ENCODE assay signal across 18 cellular contexts in the genomic region with DNA sequence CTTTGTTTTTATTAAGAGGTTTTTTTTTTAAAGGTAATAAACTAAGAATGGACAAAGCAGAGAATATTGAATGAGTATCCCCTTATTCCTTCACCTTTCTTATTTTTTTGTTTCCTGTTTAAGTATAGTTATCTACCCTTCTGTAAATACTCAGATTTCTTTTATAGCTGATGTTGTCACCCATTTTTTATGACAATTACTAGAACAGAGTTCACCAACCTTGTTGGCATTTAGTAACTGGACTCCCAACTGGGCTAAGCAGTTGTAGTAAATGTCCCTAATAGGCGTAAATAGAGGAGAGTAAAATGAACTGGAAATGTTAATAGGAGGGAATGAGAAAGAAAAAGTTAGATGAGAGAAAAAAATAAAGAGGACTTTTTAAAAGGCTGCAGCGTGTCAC. TPM values are rescaled to one million over a fixed set of nuclear protein-coding genes. Genes with fewer than 3 reads are reported as not detected.
DNase-seq lines count a peak whose midpoint lies in the region; ATAC-seq and TF ChIP-seq lines count a peak whose summit lies in the region.
"Had no signal": no experiment of that assay in that cellular context is flagged by ENCODE, and none has a peak within 500 bp of the region (broad histone marks: within the 10 kb centered on the region; RNA-seq: fewer than 3 reads in every experiment).

No MANE protein-coding gene starts in this region.

- no peak overlapping the region for H3K4ac ChIP-seq in IMR-90 (ENCODE audit: low read depth, low read length)

- H3K18ac ChIP-seq in IMR-90 (ENCODE audit: low read depth, low read length) = no peak overlapping the region

- H3F3A ChIP-seq in GM23338 (replicated peaks; ENCODE audit: low read depth) = no peaks in the 10 kb centered on the region

- no peak overlapping the region for H3K56ac ChIP-seq in IMR-90 (ENCODE audit: extremely low read depth, insufficient read depth, low read length)

- H3K9me1 ChIP-seq in IMR-90 (ENCODE audit: insufficient read depth, low read length) = peaks cover 13% of the 10 kb centered on the region

- no peak for TF ChIP-seq CTCF in GM23338 (conservative IDR thresholded peaks at IDR 0.05; ENCODE audit: low read depth in 2 of 2)
- no peak for TF ChIP-seq CTCF in IMR-90 (conservative IDR thresholded peaks at IDR 0.05; ENCODE audit: low read depth, low read length)
- no peak for TF ChIP-seq CTCF in gastrocnemius medialis (IDR thresholded peaks at IDR 0.05 in 4 of 5, conservative IDR thresholded peaks at IDR 0.05 in 1 of 5)

- H2BK5ac ChIP-seq in IMR-90 (ENCODE audit: low read depth, low read length, poor library complexity, severe bottlenecking) = no peak overlapping the region

- no peaks in the 10 kb centered on the region for H3K9me3 Mint-ChIP-seq in GM23338
- no peaks in the 10 kb centered on the region for H3K9me3 Mint-ChIP-seq in activated CD4-positive, alpha-beta T cell treated with anti-CD3 and anti-CD28 coated beads for 36 hours (ENCODE audit: low read depth)
- H3K9me3 Mint-ChIP-seq in activated CD4-positive, alpha-beta T cell treated with anti-CD3 and anti-CD28 coated beads, Interleukin-2, amount 10 ng/mL, durations not matched to agents 24 days and 14 days = no peaks in the 10 kb centered on the region

- H3K14ac ChIP-seq in IMR-90 (replicated peaks; ENCODE audit: low read depth, low read length) = no peak overlapping the region

- H4K91ac ChIP-seq in IMR-90 (ENCODE audit: insufficient read depth, low read depth, low read length) = no peak overlapping the region

- peaks cover 6% of the 10 kb centered on the region for H3K27me3 Mint-ChIP-seq in GM23338 (ENCODE audit: insufficient read depth, low read depth, poor library complexity)
- H3K27me3 Mint-ChIP-seq in activated CD4-positive, alpha-beta T cell treated with anti-CD3 and anti-CD28 coated beads for 36 hours = no peaks in the 10 kb centered on the region
- H3K27me3 Mint-ChIP-seq in activated CD4-positive, alpha-beta T cell treated with anti-CD3 and anti-CD28 coated beads, Interleukin-2, amount 10 ng/mL, durations not matched to agents 24 days and 14 days = no peaks in the 10 kb centered on the region

- H3K4me2 ChIP-seq in GM23338 (0 out of 2 replicates have a peak overlapping the region, but pooled peaks have one; percentile 39), IMR-90 (ENCODE audit: low read depth, low read length) (no peak overlapping the region)
- H3K4me2 ChIP-seq: BLaER1 treated with 17β-estradiol and CSF1 and Interleukin-3, amounts not matched to agents 10 nM and 100 nM had no signal

- 100% methylated on average over 1 of the region's 2 CpGs for WGBS in IMR-90 (ENCODE audit: extremely low coverage in 2 of 2, insufficient read length in 1 of 2), 2 experiments

- H4K8ac ChIP-seq in IMR-90 (ENCODE audit: low read depth in 2 of 2, low read length in 2 of 2) = no peak overlapping the region

- H3K9me3 ChIP-seq in IMR-90 (ENCODE audit: control insufficient read depth, insufficient read depth, low read length) (no peaks in the 10 kb centered on the region), gastrocnemius medialis (no peaks in the 10 kb centered on the region)
- H3K9me3 ChIP-seq: BLaER1 treated with 17β-estradiol and CSF1 and Interleukin-3, amounts not matched to agents 10 nM and 100 nM; SJCRH30 had no signal

- H3K79me1 ChIP-seq in IMR-90 (ENCODE audit: low read depth in 1 of 2, low read length in 2 of 2) = peaks cover 14 to 57% of the 10 kb centered on the region in 2 experiments

- no peak overlapping the region for H2BK15ac ChIP-seq in IMR-90 (ENCODE audit: low read depth, low read length)

- 0 out of 2 replicates have a peak overlapping the region, but pooled peaks have one; percentile 32 for H3K23ac ChIP-seq in IMR-90 (ENCODE audit: low read depth, low read length)

- H3K4me1 ChIP-seq in GM23338 (ENCODE audit: insufficient read depth) (peaks cover 54% of the 10 kb centered on the region), IMR-90 (ENCODE audit: control insufficient read depth, insufficient read depth, low read length) (peaks cover 6% of the 10 kb centered on the region), gastrocnemius medialis (peaks cover 80 to 88% of the 10 kb centered on the region in 2 donors)

- H3K4me1 Mint-ChIP-seq in GM23338 = peaks cover 56% of the 10 kb centered on the region
- H3K4me1 Mint-ChIP-seq in activated CD4-positive, alpha-beta T cell treated with anti-CD3 and anti-CD28 coated beads for 36 hours = peaks cover 18% of the 10 kb centered on the region
- peaks cover 5% of the 10 kb centered on the region for H3K4me1 Mint-ChIP-seq in activated CD4-positive, alpha-beta T cell treated with anti-CD3 and anti-CD28 coated beads, Interleukin-2, amount 10 ng/mL, durations not matched to agents 24 days and 14 days

- H3K9ac ChIP-seq in IMR-90 (ENCODE audit: low read depth, low read length) = no peak overlapping the region
- H3K9ac ChIP-seq: BLaER1 treated with 17β-estradiol and CSF1 and Interleukin-3, amounts not matched to agents 10 nM and 100 nM had no signal

- POLR2A ChIA-PET in IMR-90 (lab: Charles Lee; ENCODE audit: unreplicated experiment) = interaction anchor here (0.5 kb wide), 1 partner anchor 173 kb away, joined by 3 read pairs; no protein-coding TSS in a partner anchor
- POLR2A ChIA-PET in activated CD4-positive, alpha-beta T cell treated with anti-CD3 and anti-CD28 coated beads for 36 hours (lab: Charles Lee) = interaction anchor here (0.7 kb wide), 1 partner anchor 835 kb away, joined by 4 read pairs; no protein-coding TSS in a partner anchor

- ATAC-seq in GM23338 (no peak), IMR-90 (ENCODE audit: low read depth) (no peak), left colon (peak; percentile 65), gastrocnemius medialis (no peak)
- ATAC-seq in activated CD4-positive, alpha-beta T cell treated with anti-CD3 and anti-CD28 coated beads for 36 hours = no peak

- TF ChIP-seq POLR2A in IMR-90 (IDR thresholded peaks at IDR 0.05; ENCODE audit: low read depth, low read length) (no peak), gastrocnemius medialis (IDR thresholded peaks at IDR 0.05) (no peak)

- H4K20me1 ChIP-seq in GM23338 (replicated peaks; ENCODE audit: insufficient read depth) (no peaks in the 10 kb centered on the region), IMR-90 (ENCODE audit: insufficient read depth, low read length) (peaks cover 38% of the 10 kb centered on the region)

- H4K5ac ChIP-seq in IMR-90 (ENCODE audit: low read depth, low read length) = no peak overlapping the region

- H2BK120ac ChIP-seq in IMR-90 (ENCODE audit: low read depth, low read length) = no peak overlapping the region

- no peaks in the 10 kb centered on the region for H3K9me2 ChIP-seq in GM23338 (ENCODE audit: insufficient read depth)

- H2BK20ac ChIP-seq in IMR-90 (ENCODE audit: low read depth, low read length) = no peak overlapping the region

- no peak overlapping the region for H2AK5ac ChIP-seq in IMR-90 (ENCODE audit: low read depth, low read length)

- no peak overlapping the region for H3K4me3 ChIP-seq in GM23338
- H3K4me3 ChIP-seq in IMR-90 (ENCODE audit: insufficient read depth, low read depth, low read length) = no peak overlapping the region
- peak overlapping the region in 1 of 4 donors; percentile 11 for H3K4me3 ChIP-seq in gastrocnemius medialis
- H3K4me3 ChIP-seq: BLaER1 treated with 17β-estradiol and CSF1 and Interleukin-3, amounts not matched to agents 10 nM and 100 nM; SJCRH30 had no signal

- H3K36me3 ChIP-seq in GM23338 (ENCODE audit: insufficient read depth) (no peaks in the 10 kb centered on the region), IMR-90 (ENCODE audit: control insufficient read depth, insufficient read depth, low read length) (peaks cover 3% of the 10 kb centered on the region; the same call in 1 of the 2 replicates), gastrocnemius medialis (peaks cover 0 to 4% of the 10 kb centered on the region in 2 donors)
- H3K36me3 ChIP-seq: SJCRH30 had no signal

- no peak overlapping the region for H2AFZ ChIP-seq in GM23338
- no peak overlapping the region for H2AFZ ChIP-seq in IMR-90 (replicated peaks; ENCODE audit: low read length, poor library complexity)

- no TSS peak for BruUV-seq in IMR-90 (replicated peaks; lab: Mats Ljungman, UMichigan)

- H3K27ac ChIP-seq in GM23338 (ENCODE audit: low read depth) (0 out of 2 replicates have a peak overlapping the region, but pooled peaks have one; percentile 52), IMR-90 (ENCODE audit: insufficient read depth, low read length) (no peak overlapping the region), gastrocnemius medialis (peak overlapping the region; percentile 93 to 99 (median 99))
- H3K27ac ChIP-seq: BLaER1 treated with 17β-estradiol and CSF1 and Interleukin-3, amounts not matched to agents 10 nM and 100 nM; SJCRH30 had no signal

- H3K27ac Mint-ChIP-seq in GM23338 = peak overlapping the region; percentile 75; the same call in 1 of the 2 replicates
- no peak overlapping the region for H3K27ac Mint-ChIP-seq in activated CD4-positive, alpha-beta T cell treated with anti-CD3 and anti-CD28 coated beads for 36 hours
- no peak overlapping the region for H3K27ac Mint-ChIP-seq in activated CD4-positive, alpha-beta T cell treated with anti-CD3 and anti-CD28 coated beads, Interleukin-2, amount 10 ng/mL, durations not matched to agents 24 days and 14 days

- no peak overlapping the region for H2AK9ac ChIP-seq in IMR-90 (replicated peaks; ENCODE audit: low read depth, low read length, poor library complexity)

- H3K79me2 ChIP-seq in GM23338 (replicated peaks; ENCODE audit: insufficient read depth) = peaks cover 67% of the 10 kb centered on the region

- no peaks in the 10 kb centered on the region for H3K36me3 Mint-ChIP-seq in GM23338 (ENCODE audit: low read depth)
- peaks cover 7% of the 10 kb centered on the region for H3K36me3 Mint-ChIP-seq in activated CD4-positive, alpha-beta T cell treated with anti-CD3 and anti-CD28 coated beads for 36 hours (ENCODE audit: low read depth)
- no peaks in the 10 kb centered on the region for H3K36me3 Mint-ChIP-seq in activated CD4-positive, alpha-beta T cell treated with anti-CD3 and anti-CD28 coated beads, Interleukin-2, amount 10 ng/mL, durations not matched to agents 24 days and 14 days (ENCODE audit: low read depth)

- no peak for DNase-seq in GM23338 (ENCODE audit: low spot score)
- no peak for DNase-seq in IMR-90
- DNase-seq in left colon = no peak
- no peak for DNase-seq in gastrocnemius medialis
- no peak for DNase-seq in activated CD4-positive, alpha-beta T cell treated with anti-CD3 and anti-CD28 coated beads for 36 hours
- DNase-seq in NCI-H82 treated with DMSO at 0.1 percent for 48 hours (lab: John Stamatoyannopoulos, UW; ENCODE audit: unreplicated experiment) = no peak
- DNase-seq in activated CD4-positive, alpha-beta T cell treated with anti-CD3 and anti-CD28 coated beads, Interleukin-2, amount 10 ng/mL, durations not matched to agents 24 days and 14 days = no peak
- DNase-seq in DMS79 treated with DMSO at 0.1 percent for 48 hours (lab: John Stamatoyannopoulos, UW) = no peak
- DNase-seq: DMS79, H7, NCI-H1417 treated with DMSO at 0.1 percent for 48 hours, NCI-H187 treated with DMSO at 0.1 percent for 48 hours, NCI-H226, NCI-H524, NCI-H82, RPMI8226, SJCRH30 had no signal

- no peak for TF ChIP-seq RAD21 in IMR-90 (IDR thresholded peaks at IDR 0.05; ENCODE audit: low read length)

- H3K27me3 ChIP-seq in GM23338 (ENCODE audit: insufficient read depth) (no peaks in the 10 kb centered on the region), IMR-90 (ENCODE audit: control insufficient read depth, insufficient read depth, low read length) (no peaks in the 10 kb centered on the region), gastrocnemius medialis (no peaks in the 10 kb centered on the region)
- H3K27me3 ChIP-seq: BLaER1 treated with 17β-estradiol and CSF1 and Interleukin-3, amounts not matched to agents 10 nM and 100 nM; SJCRH30 had no signal

- intact Hi-C loops in IMR-90 (cut with micrococcal nuclease) (no loop called here), left colon (cut with DNase I, micrococcal nuclease) (no loop called here), gastrocnemius medialis (cut with DNase I; ENCODE audit: low total_unique reads) (no loop called here)
- intact Hi-C loops in activated CD4-positive, alpha-beta T cell treated with anti-CD3 and anti-CD28 coated beads for 36 hours (cut with DNase I, micrococcal nuclease) = no loop called here
- intact Hi-C loops in activated CD4-positive, alpha-beta T cell treated with anti-CD3 and anti-CD28 coated beads, Interleukin-2, amount 10 ng/mL, durations not matched to agents 24 days and 14 days (cut with micrococcal nuclease) = no loop called here

- in situ Hi-C loops in IMR-90 (cut with MboI; ENCODE audit: low sequenced_read_pairs) = no loop called here
- in situ Hi-C loops in gastrocnemius medialis (cut with MboI; ENCODE audit: low sequenced_read_pairs in 4 of 4) = no loop called here

- dilution Hi-C loops in IMR-90 (cut with HindIII; ENCODE audit: low sequenced_read_pairs, unreplicated experiment) = no loop called here

- no peak overlapping the region for H3K4me3 Mint-ChIP-seq in GM23338
- no peak overlapping the region for H3K4me3 Mint-ChIP-seq in activated CD4-positive, alpha-beta T cell treated with anti-CD3 and anti-CD28 coated beads for 36 hours
- no peak overlapping the region for H3K4me3 Mint-ChIP-seq in activated CD4-positive, alpha-beta T cell treated with anti-CD3 and anti-CD28 coated beads, Interleukin-2, amount 10 ng/mL, durations not matched to agents 24 days and 14 days

- CTCF ChIA-PET in IMR-90 (lab: Yijun Ruan, JAX) = no interaction called here
- CTCF ChIA-PET in activated CD4-positive, alpha-beta T cell treated with anti-CD3 and anti-CD28 coated beads for 36 hours (lab: Charles Lee) = no interaction called here

RNA-seq across cellular contexts. Expression of a gene that starts 9.8 kb away (rescaled TPM):
- total RNA-seq in GM23338 (2014; rRNA removed; shearing (Covaris generic)) = 53.0 and 79.2 TPM in 2 replicates
- polyA plus RNA-seq in GM23338 (2016; fragmentation: Nextera tagmentation; extraction: Ambion mirVana) (45.2 and 49.1 TPM in 2 replicates), IMR-90 (2012; rRNA removed) (96.5 and 98.9 TPM in 2 replicates)
- total RNA-seq in IMR-90 (2012; rRNA removed) (159 and 188 TPM in 2 replicates), left colon (100 to 1,000 TPM; 148 to 153 TPM), gastrocnemius medialis (100 to 1,000 TPM; 473 to 833 (median 673) TPM)
- polyA plus RNA-seq in IMR-90 (2012; cell fraction: cytosol; rRNA removed) = 50.8 and 51.2 TPM in 2 replicates
- 53.9 and 106 TPM in 2 replicates for polyA plus RNA-seq in IMR-90 (2012; cell fraction: nucleus; rRNA removed; ENCODE audit: low replicate concordance)
- total RNA-seq in activated CD4-positive, alpha-beta T cell treated with anti-CD3 and anti-CD28 coated beads for 36 hours = 10 to 100 TPM; 25.9 to 34.3 TPM
- total RNA-seq in activated CD4-positive, alpha-beta T cell treated with anti-CD3 and anti-CD28 coated beads, Interleukin-2, amount 10 ng/mL, durations not matched to agents 24 days and 14 days = 16.5 and 17.8 TPM in 2 replicates
